In genomic region chr10:34615770-34616169, GRCh38 we compare ENCODE assay signal across 1 cellular context.
TF ChIP-seq lines count a peak whose summit lies in the region.

No MANE protein-coding gene starts in this region.

TF ChIP-seq in SK-N-SH treated with all-trans-retinoic acid at 6 μM for 48 hours, 23 proteins besides CTCF, POLR2A, EP300 and RAD21 (continued from another document):
- TF ChIP-seq PATZ1 (CRISPR knock-in tag; IDR thresholded peaks at IDR 0.05; ENCODE audit: borderline replicate concordance) (no peak), ZNF8 (CRISPR knock-in tag; IDR thresholded peaks at IDR 0.05) (no peak), ZNF565 (CRISPR knock-in tag; conservative IDR thresholded peaks at IDR 0.05; ENCODE audit: low read depth) (no peak), ISL1 (CRISPR knock-in tag; IDR thresholded peaks at IDR 0.05) (no peak), CREB5 (CRISPR knock-in tag; IDR thresholded peaks at IDR 0.05; ENCODE audit: low read depth) (no peak), TCF4 (CRISPR knock-in tag; IDR thresholded peaks at IDR 0.05; ENCODE audit: borderline replicate concordance) (no peak), SNAI2 (CRISPR knock-in tag; IDR thresholded peaks at IDR 0.05) (no peak), ZC3H10 (CRISPR knock-in tag; IDR thresholded peaks at IDR 0.05) (no peak)
TF ChIP-seq in SK-N-SH treated with all-trans-retinoic acid at 6 μM for 48 hours: peak in this region for 0.
